In genomic region chr6:100775667-100776066, GRCh38 we compare ENCODE assay signal across 15 cellular contexts.
DNase-seq lines count a peak whose midpoint lies in the region; ATAC-seq and TF ChIP-seq lines count a peak whose summit lies in the region.
"Had no signal": no experiment of that assay in that cellular context is flagged by ENCODE, and none has a peak within 500 bp of the region (broad histone marks: within the 10 kb centered on the region; RNA-seq: fewer than 3 reads in every experiment).

No MANE protein-coding gene starts in this region.

- H3K27ac Mint-ChIP-seq in Calu3 (ENCODE audit: unreplicated experiment): no peak overlapping the region

- H3K4me3 ChIP-seq in cardiac fibroblast (replicated peaks in 1 of 2; ENCODE audit: low read depth in 2 of 2, low read length in 2 of 2) (no peak overlapping the region), right lobe of liver (no peak overlapping the region)
- H3K4me3 ChIP-seq: K562, spleen, suprapubic skin had no signal

- no peaks in the 10 kb centered on the region for H3K4me1 ChIP-seq in right lobe of liver
- H3K4me1 ChIP-seq: spleen, suprapubic skin had no signal

- peak in 1 of 4 donors; percentile 22 for ATAC-seq in right lobe of liver
- ATAC-seq: K562 had no signal

- CTCF ChIA-PET in Calu3 (lab: Charles Lee): no interaction called here

- 67% methylated on average over 2 of the region's 2 CpGs for WGBS in right lobe of liver (ENCODE audit: insufficient coverage, low coverage, low lambda C conversion rate, missing lambda C conversion rate)

- TF ChIP-seq EP300 in Ishikawa (IDR thresholded peaks at IDR 0.05; ENCODE audit: borderline replicate concordance): no peak

- no peaks in the 10 kb centered on the region for H3K27me3 Mint-ChIP-seq in Calu3 (ENCODE audit: unreplicated experiment)

- H3K4me3 Mint-ChIP-seq in Calu3 (ENCODE audit: low read depth, unreplicated experiment): no peak overlapping the region
- H3K4me3 Mint-ChIP-seq: neural crest cell had no signal

- DNase-seq in cardiac fibroblast (ENCODE audit: low read depth in 2 of 2) (peak in 1 of 2 donors; percentile 36), right lobe of liver (no peak), epidermal melanocyte (ENCODE audit: insufficient read length, low spot score) (no peak), Calu3 (no peak), inferior parietal cortex (ENCODE audit: extremely low spot score) (no peak), kidney tubule cell (ENCODE audit: low spot score) (no peak)
- DNase-seq: activated CD4-positive, alpha-beta T cell treated with anti-CD3 and anti-CD28 coated beads for 1 hour; aorta; effector memory CD4-positive, alpha-beta T cell; spleen had no signal

- TF ChIP-seq RAD21 in Ishikawa (IDR thresholded peaks at IDR 0.05; ENCODE audit: low read depth): peak; percentile 31

- TF ChIP-seq CTCF in C4-2B (conservative IDR thresholded peaks at IDR 0.05): peak; percentile 51
- peak; percentile 6 for TF ChIP-seq CTCF in cardiac fibroblast (IDR thresholded peaks at IDR 0.05; ENCODE audit: low read depth, low read length)
- peak; percentile 20 to 40 (median 32) for TF ChIP-seq CTCF in right lobe of liver (IDR thresholded peaks at IDR 0.05)
- no peak for TF ChIP-seq CTCF in Calu3 (IDR thresholded peaks at IDR 0.05; ENCODE audit: unreplicated experiment)

- TF ChIP-seq POLR2A in right lobe of liver (IDR thresholded peaks at IDR 0.05): no peak

- no peaks in the 10 kb centered on the region for H3K27me3 ChIP-seq in right lobe of liver
- H3K27me3 ChIP-seq: spleen, suprapubic skin had no signal

- no peaks in the 10 kb centered on the region for H3K36me3 Mint-ChIP-seq in Calu3 (ENCODE audit: insufficient read depth, unreplicated experiment)

- H3K36me3 ChIP-seq in right lobe of liver: no peaks in the 10 kb centered on the region
- H3K36me3 ChIP-seq: suprapubic skin had no signal

- H3K4me1 Mint-ChIP-seq in Calu3 (ENCODE audit: low read depth, unreplicated experiment): no peaks in the 10 kb centered on the region
- H3K4me1 Mint-ChIP-seq: neural crest cell had no signal

- no peaks in the 10 kb centered on the region for H3K9me3 ChIP-seq in right lobe of liver
- H3K9me3 ChIP-seq: spleen, suprapubic skin had no signal

- no peaks in the 10 kb centered on the region for H3K9me3 Mint-ChIP-seq in Calu3 (ENCODE audit: low read depth, unreplicated experiment)
- H3K9me3 Mint-ChIP-seq: neural crest cell had no signal

- H3K27ac ChIP-seq in C4-2B: no peak overlapping the region
- H3K27ac ChIP-seq in right lobe of liver: no peak overlapping the region
- H3K27ac ChIP-seq: spleen, suprapubic skin had no signal

- intact Hi-C loops in right lobe of liver (cut with DNase I): no loop called here
- intact Hi-C loops in Calu3 (cut with micrococcal nuclease; ENCODE audit: unreplicated experiment): loop anchor here (10.0 kb wide), 1 partner anchor 339 kb away; no protein-coding TSS in a partner anchor

- BruUV-seq in Calu3 (replicated peaks; lab: Mats Ljungman, UMichigan): no TSS peak

TF ChIP-seq in Ishikawa, 13 proteins besides CTCF, POLR2A, EP300 and RAD21:
- TF ChIP-seq ZBTB7A (IDR thresholded peaks at IDR 0.05; ENCODE audit: low read depth) (no peak), MAX (IDR thresholded peaks at IDR 0.05) (no peak), REST (IDR thresholded peaks at IDR 0.05; ENCODE audit: low read depth) (no peak), YY1 (IDR thresholded peaks at IDR 0.05; ENCODE audit: low read depth) (no peak)
